In the genomic region with DNA sequence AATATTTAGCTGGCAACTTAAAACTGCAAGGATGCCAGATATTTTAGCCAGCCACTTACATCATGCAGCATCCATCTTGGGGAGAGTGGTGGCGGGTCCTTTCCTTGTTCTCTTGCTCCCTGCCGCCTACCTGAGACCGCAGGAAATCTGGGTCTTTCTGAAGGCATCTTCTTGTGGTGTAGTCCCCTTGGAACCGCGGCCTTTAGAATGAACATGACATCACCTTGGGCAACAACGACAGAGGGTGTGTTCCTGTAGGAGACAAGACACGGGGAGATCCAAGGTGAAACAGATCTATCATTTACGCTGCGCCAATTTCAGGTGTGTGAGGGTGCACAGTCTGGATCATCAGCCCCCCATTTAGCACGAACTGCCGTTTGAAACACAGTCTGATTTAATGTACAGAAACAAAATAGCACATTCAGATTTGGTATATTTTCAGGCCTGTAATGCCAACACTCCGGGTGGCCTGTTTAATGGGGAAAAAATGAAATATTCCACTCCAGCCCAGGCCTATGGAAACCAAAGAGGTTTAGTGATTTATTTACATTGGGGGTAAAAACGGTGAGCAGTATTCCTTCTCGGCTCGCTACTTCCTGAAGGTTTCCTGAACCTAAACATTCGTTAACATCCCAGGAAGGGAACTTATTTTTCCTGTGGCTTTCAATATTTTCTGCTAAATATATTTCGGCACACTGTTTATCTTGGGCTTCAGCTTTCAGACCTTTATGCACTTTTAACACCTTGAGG, we compare ENCODE assay signal across 8 cellular contexts. TPM values are rescaled to one million over a fixed set of nuclear protein-coding genes. Genes with fewer than 3 reads are reported as not detected.
DNase-seq lines count a peak whose midpoint lies in the region; ATAC-seq, FAIRE-seq and TF ChIP-seq lines count a peak whose summit lies in the region.

No MANE protein-coding gene starts in this region.

- H3K4me1 ChIP-seq in KMS-11 (ENCODE audit: low read depth, poor library complexity, severe bottlenecking) (peaks cover 93% of the 10 kb centered on the region), HepG2 (ENCODE audit: insufficient read depth, low read length) (peaks cover 90% of the 10 kb centered on the region), thyroid gland (peaks cover 90 to 95% of the 10 kb centered on the region in 2 donors)

- peak overlapping the region; percentile 50; the same call in 1 of the 2 replicates for H3K9ac ChIP-seq in KMS-11
- H3K9ac ChIP-seq in HepG2 (ENCODE audit: insufficient read depth, low read depth, low read length): peak overlapping the region; percentile 67

- H3K27me3 Mint-ChIP-seq in activated naive CD8-positive, alpha-beta T cell: no peaks in the 10 kb centered on the region

- peak overlapping the region; percentile 87 for H3K4me3 Mint-ChIP-seq in activated naive CD8-positive, alpha-beta T cell

- TF ChIP-seq RAD21 in HepG2 (CRISPR knock-in tag; IDR thresholded peaks at IDR 0.05): no peak

- CTCF ChIA-PET in HepG2 (lab: Yijun Ruan, JAX; ENCODE audit: low intra/inter-chr PET ratio, low total read pairs): no interaction called here

- H3K27ac Mint-ChIP-seq in activated naive CD8-positive, alpha-beta T cell: peak overlapping the region; percentile 94

- TF ChIP-seq CTCF in C4-2B (conservative IDR thresholded peaks at IDR 0.05): no peak
- no peak for TF ChIP-seq CTCF in KMS-11 (conservative IDR thresholded peaks at IDR 0.05; ENCODE audit: low read depth, low read length)
- no peak for TF ChIP-seq CTCF in HepG2 (CRISPR knock-in tag; IDR thresholded peaks at IDR 0.05)
- no peak for TF ChIP-seq CTCF in thyroid gland (IDR thresholded peaks at IDR 0.05)

- no peaks in the 10 kb centered on the region for H3K79me2 ChIP-seq in KMS-11 (ENCODE audit: insufficient read depth, low read depth)
- no peaks in the 10 kb centered on the region for H3K79me2 ChIP-seq in HepG2 (ENCODE audit: insufficient read depth, low read length)

- H3K36me3 ChIP-seq in KMS-11 (ENCODE audit: insufficient read depth): no peaks in the 10 kb centered on the region
- no peaks in the 10 kb centered on the region for H3K36me3 ChIP-seq in HepG2 (replicated peaks in 1 of 2; ENCODE audit: control insufficient read depth in 1 of 2, insufficient read depth in 2 of 2, low read length in 2 of 2)
- no peaks in the 10 kb centered on the region for H3K36me3 ChIP-seq in thyroid gland

- H3K9me3 Mint-ChIP-seq in activated naive CD8-positive, alpha-beta T cell (ENCODE audit: low read depth): no peaks in the 10 kb centered on the region

- TF ChIP-seq EP300 in HepG2 (IDR thresholded peaks at IDR 0.05; ENCODE audit: low read depth in 2 of 2, low read length in 2 of 2) (no peak), HepG2 (CRISPR knock-in tag; IDR thresholded peaks at IDR 0.05; ENCODE audit: borderline replicate concordance) (no peak)

- H3K4me2 ChIP-seq in KMS-11: peak overlapping the region; percentile 78
- peak overlapping the region; percentile 94 for H3K4me2 ChIP-seq in HepG2 (ENCODE audit: low read depth, low read length)

- peaks cover 88% of the 10 kb centered on the region for H3K4me1 Mint-ChIP-seq in activated naive CD8-positive, alpha-beta T cell (ENCODE audit: low read depth)

- H3K9me3 ChIP-seq in HepG2 (ENCODE audit: low read length) (no peaks in the 10 kb centered on the region), thyroid gland (no peaks in the 10 kb centered on the region)

- FAIRE-seq in HepG2 (lab: Jason Lieb, UNC): no peak
- no peak for FAIRE-seq in GM12891 (lab: Jason Lieb, UNC)

- no peak for TF ChIP-seq POLR2A in HepG2 (IDR thresholded peaks at IDR 0.05; ENCODE audit: insufficient read depth in 1 of 2, low read depth in 2 of 2, low read length in 2 of 2)
- TF ChIP-seq POLR2A in thyroid gland (IDR thresholded peaks at IDR 0.05): no peak
- TF ChIP-seq POLR2A in GM12891 (IDR thresholded peaks at IDR 0.05; ENCODE audit: low read depth, low read length): no peak

- intact Hi-C loops in HepG2 (cut with micrococcal nuclease; ENCODE audit: unreplicated experiment) (loop anchor here (1.0 to 5.0 kb wide), 3 partner anchors 18 to 85 kb away; a partner anchor contains a TSS), thyroid gland (cut with DNase I) (no loop called here)

- no peak overlapping the region for H3K4me3 ChIP-seq in KMS-11 (IDR thresholded peaks at IDR 0.05; ENCODE audit: insufficient read depth, low read depth, low read length)
- H3K4me3 ChIP-seq in HepG2 (replicated peaks in 1 of 3; ENCODE audit: insufficient read depth in 1 of 3, low read depth in 2 of 3, low read length in 3 of 3): peak overlapping the region; percentile 40 to 65 (median 46)
- no peak overlapping the region for H3K4me3 ChIP-seq in thyroid gland (replicated peaks in 1 of 3)

- in situ Hi-C loops in HepG2 (cut with HindIII; ENCODE audit: extremely low pct_ligation_motif_present, low pct_unique_long_range_greater_than_20kb): loop anchor here (5.0 kb wide), 1 partner anchor 74 kb away; no protein-coding TSS in a partner anchor

- WGBS in HepG2 (ENCODE audit: low lambda C conversion rate): 34% methylated on average over 17 of the region's 17 CpGs
- WGBS in thyroid gland, 2 donors: 47 to 53% methylated on average over 17 of the region's 17 CpGs

- H3K27me3 ChIP-seq in KMS-11 (ENCODE audit: insufficient read depth, low read depth): no peaks in the 10 kb centered on the region
- H3K27me3 ChIP-seq in HepG2 (ENCODE audit: control insufficient read depth in 1 of 2, insufficient read depth in 2 of 2, low read length in 2 of 2): no peaks in the 10 kb centered on the region
- H3K27me3 ChIP-seq in thyroid gland: no peaks in the 10 kb centered on the region

- H2AFZ ChIP-seq in KMS-11 (ENCODE audit: low read depth): peak overlapping the region; percentile 47
- H2AFZ ChIP-seq in HepG2 (ENCODE audit: low read length): peak overlapping the region; percentile 24

- ATAC-seq in HepG2: no peak

- no peaks in the 10 kb centered on the region for H4K20me1 ChIP-seq in KMS-11 (ENCODE audit: insufficient read depth)
- H4K20me1 ChIP-seq in HepG2 (ENCODE audit: insufficient read depth, low read length): no peaks in the 10 kb centered on the region

- H3K27ac ChIP-seq in C4-2B: peak overlapping the region; percentile 96
- peak overlapping the region; percentile 98 for H3K27ac ChIP-seq in KMS-11
- H3K27ac ChIP-seq in HepG2 (ENCODE audit: extremely low read length, insufficient read depth, low read length): peak overlapping the region; percentile 84
- peak overlapping the region; percentile 86 to 100 (median 97) for H3K27ac ChIP-seq in thyroid gland

- DNase-seq in HepG2 (ENCODE audit: low spot score): no peak
- no peak for DNase-seq in thyroid gland
- no peak for DNase-seq in occipital lobe (lab: John Stamatoyannopoulos, UW)
- DNase-seq in SKM-1 (lab: John Stamatoyannopoulos, UW; ENCODE audit: unreplicated experiment): no peak
- no peak for DNase-seq in GM12891 (ENCODE audit: insufficient read length, low spot score)

- POLR2A ChIA-PET in HepG2 (lab: Yijun Ruan, JAX): interaction anchor here (1.0 to 8.8 kb wide), 8 partner anchors 9 to 88 kb away, joined by 3 to 85 read pairs (median 9); a partner anchor contains a TSS

- BruUV-seq in HepG2 (replicated peaks; lab: Mats Ljungman, UMichigan): no TSS peak

- no peaks in the 10 kb centered on the region for H3K36me3 Mint-ChIP-seq in activated naive CD8-positive, alpha-beta T cell

RNA-seq across cellular contexts. Expression of a gene that starts 12.7 kb away (rescaled TPM):
- total RNA-seq in HepG2 (2016; rRNA removed; fragmentation: Illumina TruSeq; extraction: Trizol) (6.2 and 8.4 TPM in 2 replicates), thyroid gland (100 to 1,000 TPM in 1 of 4 donors, 10 to 100 TPM in 3; 43.9 to 103 (median 78.4) TPM), occipital lobe (72.7 TPM)
- 0.88 and 1.1 TPM in 2 replicates for total RNA-seq in HepG2 (2016; cell fraction: cytosol; rRNA removed; fragmentation: Illumina TruSeq; extraction: Trizol; ENCODE audit: low read depth)
- 6.2 and 7.9 TPM in 2 replicates for total RNA-seq in HepG2 (2016; cell fraction: insoluble cytoplasmic fraction; rRNA removed; fragmentation: Illumina TruSeq; extraction: Trizol)
- total RNA-seq in HepG2 (2016; cell fraction: membrane; rRNA removed; fragmentation: Illumina TruSeq; extraction: Trizol): 3.5 and 4.3 TPM in 2 replicates
- 5.8 and 6.6 TPM in 2 replicates for total RNA-seq in HepG2 (2016; cell fraction: nucleus; rRNA removed; fragmentation: Illumina TruSeq; extraction: Trizol)
- polyA plus RNA-seq in HepG2 (2011; rRNA removed): 6.6 and 7.8 TPM in 2 replicates
- 6.1 and 8.5 TPM in 2 replicates for polyA plus RNA-seq in HepG2 (2011; cell fraction: cytosol; rRNA removed)
- 9.9 and 12.0 TPM in 2 replicates for polyA plus RNA-seq in HepG2 (2011; cell fraction: nucleus; rRNA removed)
- 13.5 and 21.1 TPM in 2 replicates for polyA plus RNA-seq in HepG2 (2012)
- polyA plus RNA-seq in HepG2 (2016; cell fraction: cytosol; fragmentation: Illumina TruSeq; extraction: Trizol; ENCODE audit: low read depth): 0.57 and 0.58 TPM in 2 replicates
- 8.8 and 10.6 TPM in 2 replicates for polyA plus RNA-seq in HepG2 (2016; cell fraction: insoluble cytoplasmic fraction; fragmentation: Illumina TruSeq; extraction: Trizol; ENCODE audit: low read depth)
- polyA plus RNA-seq in HepG2 (2016; cell fraction: membrane; fragmentation: Illumina TruSeq; extraction: Trizol; ENCODE audit: low read depth): 2.4 and 2.6 TPM in 2 replicates
- 9.6 and 10.7 TPM in 2 replicates for polyA plus RNA-seq in HepG2 (2016; cell fraction: nucleus; fragmentation: Illumina TruSeq; extraction: Trizol; ENCODE audit: insufficient read depth, low read depth)
- 5.2 and 20.2 TPM in 2 replicates for polyA minus RNA-seq in HepG2 (2011; rRNA and poly(A)+ RNA removed; ENCODE audit: low replicate concordance)
- polyA minus RNA-seq in HepG2 (2011; cell fraction: cytosol; rRNA and poly(A)+ RNA removed): 14.8 and 18.3 TPM in 2 replicates
- 5.8 and 8.6 TPM in 2 replicates for polyA minus RNA-seq in HepG2 (2011; cell fraction: nucleus; rRNA and poly(A)+ RNA removed)
- polyA plus RNA-seq in GM12891 (2012; ENCODE audit: low read depth, missing spikeins): 22.0 TPM

RNA-seq across cellular contexts. Expression of a gene that starts 56.9 kb away (rescaled TPM):
- total RNA-seq in HepG2 (2016; rRNA removed; fragmentation: Illumina TruSeq; extraction: Trizol) (13.9 and 18.4 TPM in 2 replicates), thyroid gland (10 to 100 TPM; 37.6 to 59.5 (median 44.6) TPM), occipital lobe (44.5 TPM)
- 1.6 and 1.7 TPM in 2 replicates for total RNA-seq in HepG2 (2016; cell fraction: cytosol; rRNA removed; fragmentation: Illumina TruSeq; extraction: Trizol; ENCODE audit: low read depth)
- total RNA-seq in HepG2 (2016; cell fraction: insoluble cytoplasmic fraction; rRNA removed; fragmentation: Illumina TruSeq; extraction: Trizol): 12.8 and 18.2 TPM in 2 replicates
- 9.4 and 10.0 TPM in 2 replicates for total RNA-seq in HepG2 (2016; cell fraction: membrane; rRNA removed; fragmentation: Illumina TruSeq; extraction: Trizol)
- 8.0 and 10.3 TPM in 2 replicates for total RNA-seq in HepG2 (2016; cell fraction: nucleus; rRNA removed; fragmentation: Illumina TruSeq; extraction: Trizol)
- 6.0 and 7.6 TPM in 2 replicates for polyA plus RNA-seq in HepG2 (2011; rRNA removed)
- polyA plus RNA-seq in HepG2 (2011; cell fraction: cytosol; rRNA removed): 4.8 and 5.6 TPM in 2 replicates
- 3.6 and 4.9 TPM in 2 replicates for polyA plus RNA-seq in HepG2 (2011; cell fraction: nucleus; rRNA removed)
- polyA plus RNA-seq in HepG2 (2012): 4.0 and 4.3 TPM in 2 replicates
- polyA plus RNA-seq in HepG2 (2016; cell fraction: cytosol; fragmentation: Illumina TruSeq; extraction: Trizol; ENCODE audit: low read depth): 0.84 and 0.93 TPM in 2 replicates
- 12.4 and 12.8 TPM in 2 replicates for polyA plus RNA-seq in HepG2 (2016; cell fraction: insoluble cytoplasmic fraction; fragmentation: Illumina TruSeq; extraction: Trizol; ENCODE audit: low read depth)
- 3.3 and 4.4 TPM in 2 replicates for polyA plus RNA-seq in HepG2 (2016; cell fraction: membrane; fragmentation: Illumina TruSeq; extraction: Trizol; ENCODE audit: low read depth)
- polyA plus RNA-seq in HepG2 (2016; cell fraction: nucleus; fragmentation: Illumina TruSeq; extraction: Trizol; ENCODE audit: insufficient read depth, low read depth): 10.3 and 11.4 TPM in 2 replicates
- polyA minus RNA-seq in HepG2 (2011; rRNA and poly(A)+ RNA removed; ENCODE audit: low replicate concordance): 11.9 and 19.0 TPM in 2 replicates
- polyA minus RNA-seq in HepG2 (2011; cell fraction: cytosol; rRNA and poly(A)+ RNA removed): 6.0 and 6.7 TPM in 2 replicates
- 5.9 and 7.2 TPM in 2 replicates for polyA minus RNA-seq in HepG2 (2011; cell fraction: nucleus; rRNA and poly(A)+ RNA removed)
- polyA plus RNA-seq in GM12891 (2012; ENCODE audit: low read depth, missing spikeins): 6.4 TPM

Comparison
In these comparisons a context has a peak if more than half of its experiments do, and no peak if none do; other contexts are left out.
1. H3K4me3 ChIP-seq: peak in HepG2 (3 of 3); none in KMS-11 (single experiment) and thyroid gland (0 of 3).
2. Peak in every context shown above with its lines, with median percentiles within 50 percentile points of each other: H3K27ac ChIP-seq.